In the genomic region with DNA sequence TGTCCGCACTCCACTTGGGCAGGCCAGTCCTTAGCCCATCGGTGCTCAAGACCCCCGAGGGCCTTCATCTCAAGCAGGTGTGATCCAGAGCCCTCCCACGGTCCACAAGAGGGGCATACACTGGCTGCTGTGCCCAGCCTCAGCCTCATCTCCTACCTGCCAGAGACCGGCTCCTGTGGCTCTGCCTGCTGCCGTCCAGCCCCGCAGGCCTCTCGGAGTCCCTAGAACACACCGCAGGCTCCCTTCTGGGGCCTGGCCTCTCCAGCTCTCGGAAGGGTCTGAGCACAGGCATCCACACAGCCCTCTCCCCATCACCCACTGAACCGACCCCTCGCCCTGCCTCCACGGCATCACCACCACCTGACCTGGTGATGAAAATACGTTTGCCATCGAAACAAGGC, we compare ENCODE assay signal across 24 cellular contexts.
"Had no signal": no experiment of that assay in that cellular context is flagged by ENCODE, and none has a peak within 500 bp of the region (broad histone marks: within the 10 kb centered on the region; RNA-seq: fewer than 3 reads in every experiment).

No MANE protein-coding gene starts in this region.

- H3K4me3 ChIP-seq: colonic mucosa, dorsolateral prefrontal cortex, left lung, lung, psoas muscle, sigmoid colon, skin epidermis, stomach, thoracic aorta, transverse colon had no signal

- H3K27ac ChIP-seq: colonic mucosa, dorsolateral prefrontal cortex, left lung, neutrophil, psoas muscle, thoracic aorta, transverse colon had no signal

- FAIRE-seq: islet of Langerhans had no signal

- ATAC-seq: left lung, psoas muscle had no signal

- H3K36me3 ChIP-seq: colonic mucosa, left lung, neutrophil, sigmoid colon, thoracic aorta, transverse colon had no signal

- DNase-seq: cerebellar nuclear complex; colonic mucosa; dorsolateral prefrontal cortex; effector CD8-positive, alpha-beta T cell; foreskin melanocyte; head of caudate nucleus; hypothalamus; mesendoderm; naive B cell; psoas muscle; retina; sigmoid colon; stimulated activated CD4-positive, alpha-beta T cell treated with anti-CD3 and anti-CD28 coated beads, Interleukin-2, amount 100 ng/mL, for 24 hours; stimulated activated CD4-positive, alpha-beta T cell treated with anti-CD3 and anti-CD28 coated beads, Interleukin-4, amount 100 ng/mL, for 4 hours; stimulated activated naive CD4-positive, alpha-beta T cell; stomach; substantia nigra; transverse colon had no signal

- H3K27me3 ChIP-seq: colonic mucosa, dorsolateral prefrontal cortex, left lung, neutrophil, sigmoid colon, stomach, transverse colon had no signal

- H3K9me3 ChIP-seq: colonic mucosa, left lung, neutrophil, psoas muscle, sigmoid colon, stomach, thoracic aorta, transverse colon had no signal
